ENCODE assay signal across 7 cellular contexts in the genomic region with DNA sequence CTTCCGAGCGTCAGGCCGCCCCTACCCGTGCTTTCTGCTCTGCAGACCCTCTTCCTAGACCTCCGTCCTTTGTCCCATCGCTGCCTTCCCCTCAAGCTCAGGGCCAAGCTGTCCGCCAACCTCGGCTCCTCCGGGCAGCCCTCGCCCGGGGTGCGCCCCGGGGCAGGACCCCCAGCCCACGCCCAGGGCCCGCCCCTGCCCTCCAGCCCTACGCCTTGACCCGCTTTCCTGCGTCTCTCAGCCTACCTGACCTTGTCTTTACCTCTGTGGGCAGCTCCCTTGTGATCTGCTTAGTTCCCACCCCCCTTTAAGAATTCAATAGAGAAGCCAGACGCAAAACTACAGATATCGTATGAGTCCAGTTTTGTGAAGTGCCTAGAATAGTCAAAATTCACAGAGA. TPM values are rescaled to one million over a fixed set of nuclear protein-coding genes. Genes with fewer than 3 reads are reported as not detected.
DNase-seq lines count a peak whose midpoint lies in the region; ATAC-seq and TF ChIP-seq lines count a peak whose summit lies in the region.
"Not testable (repeated sequence)": the region's sequence is repeated elsewhere in the genome, so short reads cannot be mapped to it uniquely, and the experiment has no call there.

A gene with protein sequence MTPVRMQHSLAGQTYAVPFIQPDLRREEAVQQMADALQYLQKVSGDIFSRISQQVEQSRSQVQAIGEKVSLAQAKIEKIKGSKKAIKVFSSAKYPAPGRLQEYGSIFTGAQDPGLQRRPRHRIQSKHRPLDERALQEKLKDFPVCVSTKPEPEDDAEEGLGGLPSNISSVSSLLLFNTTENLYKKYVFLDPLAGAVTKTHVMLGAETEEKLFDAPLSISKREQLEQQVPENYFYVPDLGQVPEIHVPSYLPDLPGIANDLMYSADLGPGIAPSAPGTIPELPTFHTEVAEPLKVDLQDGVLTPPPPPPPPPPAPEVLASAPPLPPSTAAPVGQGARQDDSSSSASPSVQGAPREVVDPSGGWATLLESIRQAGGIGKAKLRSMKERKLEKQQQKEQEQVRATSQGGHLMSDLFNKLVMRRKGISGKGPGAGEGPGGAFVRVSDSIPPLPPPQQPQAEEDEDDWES (minus strand): TSS at position 101 of the 400 bp plus-strand sequence. CDS start 4,457 bp downstream, outside the sequence.

- not testable (repeated sequence) for H3K4me1 ChIP-seq in OCI-LY3 (ENCODE audit: low read length); cardiac muscle cell (ENCODE audit: low read depth); mesodermal cell (ENCODE audit: control insufficient read depth, insufficient read depth, low read length, poor library complexity, severe bottlenecking)

- H2AFZ ChIP-seq in OCI-LY3 (ENCODE audit: low read depth, low read length), result not testable (repeated sequence)

- not testable (repeated sequence) for TF ChIP-seq CTCF in GM12875 (IDR thresholded peaks at IDR 0.05; ENCODE audit: borderline replicate concordance, insufficient read depth, low read depth, low read length); OCI-LY3 (IDR thresholded peaks at IDR 0.05; ENCODE audit: low read depth, low read length); cardiac fibroblast (IDR thresholded peaks at IDR 0.05; ENCODE audit: low read depth, low read length); cardiac muscle cell (IDR thresholded peaks at IDR 0.05; ENCODE audit: low read depth, low read length)

- H3K4me3 ChIP-seq in GM12875 (ENCODE audit: low read depth, low read length) (peak within 1 kb of the TSS; percentile 45), OCI-LY3 (ENCODE audit: low read length) (peak within 1 kb of the TSS; percentile 58; the same call in 1 of the 2 replicates), cardiac fibroblast (replicated peaks in 1 of 2; ENCODE audit: low read depth in 2 of 2, low read length in 2 of 2) (peak within 1 kb of the TSS; percentile 44 to 46), cardiac muscle cell (peak within 1 kb of the TSS; percentile 48), mesodermal cell (ENCODE audit: extremely low read depth, insufficient read depth, low read length, poor library complexity, severe bottlenecking) (peak within 1 kb of the TSS; percentile 33)

- not testable (repeated sequence) for H4K20me1 ChIP-seq in OCI-LY3 (ENCODE audit: insufficient read depth, low read length)

- H3K9me3 ChIP-seq in OCI-LY3 (ENCODE audit: insufficient read depth, low read length); cardiac muscle cell (ENCODE audit: low read depth); mesodermal cell (ENCODE audit: control insufficient read depth, low read length): not testable (repeated sequence)

- H3K27me3 ChIP-seq in OCI-LY3 (ENCODE audit: low read depth, low read length); cardiac muscle cell: not testable (repeated sequence)

- not testable (repeated sequence) for H3K36me3 ChIP-seq in OCI-LY3 (replicated peaks; ENCODE audit: low read depth, low read length); cardiac muscle cell; mesodermal cell (ENCODE audit: control insufficient read depth, insufficient read depth, low read length)

- POLR2A ChIA-PET in activated CD8-positive, alpha-beta memory T cell treated with anti-CD3 and anti-CD28 coated beads for 36 hours (lab: Charles Lee), result not testable (repeated sequence)

- H3K79me2 ChIP-seq in OCI-LY3 (ENCODE audit: low read length), result not testable (repeated sequence)

- no CpG with 5 or more reads among the region's 20 CpGs for WGBS in mesodermal cell (ENCODE audit: insufficient coverage in 2 of 2), 2 experiments

- CTCF ChIA-PET in activated CD8-positive, alpha-beta memory T cell treated with anti-CD3 and anti-CD28 coated beads for 36 hours (lab: Charles Lee), result not testable (repeated sequence)

- intact Hi-C loops in sciatic nerve (cut with DNase I), result not testable (repeated sequence)

- ATAC-seq in sciatic nerve, result not testable (repeated sequence)

- not testable (repeated sequence) for DNase-seq in cardiac fibroblast (ENCODE audit: low read depth in 2 of 2); cardiac muscle cell (ENCODE audit: low read depth in 1 of 2, low spot score in 1 of 2); sciatic nerve (ENCODE audit: low spot score)

- not testable (repeated sequence) for H3K4me2 ChIP-seq in OCI-LY3 (ENCODE audit: low read length)

- H3K9ac ChIP-seq in OCI-LY3 (ENCODE audit: low read length), result not testable (repeated sequence)

- H3K27ac ChIP-seq in OCI-LY3 (ENCODE audit: low read length); cardiac muscle cell; mesodermal cell (ENCODE audit: low read depth, low read length, severe bottlenecking): not testable (repeated sequence)

RNA-seq across cellular contexts. Expression of the gene that starts here (rescaled TPM):
- 10 to 100 TPM; 16.3 to 17.9 TPM for total RNA-seq in activated CD8-positive, alpha-beta memory T cell treated with anti-CD3 and anti-CD28 coated beads for 36 hours
- total RNA-seq in cardiac muscle cell (14.7 and 16.6 TPM in 2 replicates), sciatic nerve (13.3 TPM)
- 15.7 and 17.5 TPM in 2 replicates for polyA plus RNA-seq in cardiac muscle cell
- polyA plus RNA-seq in mesodermal cell (2013, experiment 1 of 2), result 16.9 TPM
- polyA plus RNA-seq in mesodermal cell (2013, experiment 2 of 2), result 14.2 TPM
